In genomic region chr4:61374612-61374920, GRCh38 we compare ENCODE assay signal across 17 cellular contexts.
A peak's percentile ranks its signal among the peaks of the same experiment; 100 is the strongest.
DNase-seq lines count a peak whose midpoint lies in the region; TF ChIP-seq lines count a peak whose summit lies in the region.
"Had no signal": no experiment of that assay in that cellular context is flagged by ENCODE, and none has a peak within 500 bp of the region (broad histone marks: within the 10 kb centered on the region; RNA-seq: fewer than 3 reads in every experiment).

No MANE protein-coding gene starts in this region.

- H3K36me3 ChIP-seq in HUES48 (ENCODE audit: control insufficient read depth, insufficient read depth, low read length) (no peaks in the 10 kb centered on the region), neuron (ENCODE audit: insufficient read depth, low read length) (no peaks in the 10 kb centered on the region), transverse colon (no peaks in the 10 kb centered on the region)

- no peak for TF ChIP-seq POLR2A in transverse colon (IDR thresholded peaks at IDR 0.05)

- TF ChIP-seq CTCF in fibroblast of mammary gland (conservative IDR thresholded peaks at IDR 0.05; ENCODE audit: control insufficient read depth, insufficient read depth, low read depth, low read length) (no peak), transverse colon (IDR thresholded peaks at IDR 0.05) (no peak)

- H2AFZ ChIP-seq in neuron (ENCODE audit: low read depth, low read length), result no peak overlapping the region

- intact Hi-C loops in transverse colon (cut with DNase I; ENCODE audit: low total_unique reads), result no loop called here

- peaks cover 32% of the 10 kb centered on the region for H3K4me1 ChIP-seq in HUES48 (ENCODE audit: control insufficient read depth, insufficient read depth, low read length)
- H3K4me1 ChIP-seq in neuron (ENCODE audit: insufficient read depth, low read length), result peaks cover 31% of the 10 kb centered on the region
- no peaks in the 10 kb centered on the region for H3K4me1 ChIP-seq in transverse colon

- in situ Hi-C loops in transverse colon (cut with MboI; ENCODE audit: low pct_ligation_motif_present in 1 of 4, low pct_unique_long_range_greater_than_20kb in 1 of 4, low sequenced_read_pairs in 3 of 4), result no loop called here

- H3K27ac ChIP-seq in HUES48 (ENCODE audit: low read depth, low read length) (peak overlapping the region; percentile 86), transverse colon (no peak overlapping the region)

- DNase-seq in NCI-H69 (lab: John Stamatoyannopoulos, UW) (peak; percentile 42), fibroblast of mammary gland (ENCODE audit: low read depth) (peak; percentile 5), AML-193 (lab: John Stamatoyannopoulos, UW) (no peak), SKM-1 (lab: John Stamatoyannopoulos, UW; ENCODE audit: unreplicated experiment) (no peak), DMS114 treated with DMSO at 0.1 percent for 48 hours (lab: John Stamatoyannopoulos, UW; ENCODE audit: unreplicated experiment) (no peak), transverse colon (no peak)
- DNase-seq: activated CD4-positive, CD25-positive, alpha-beta regulatory T cell; activated CD8-positive, alpha-beta memory T cell treated with anti-CD3 and anti-CD28 coated beads, Interleukin-2, amount 50 U/mL, for 48 hours; activated naive CD8-positive, alpha-beta T cell treated with anti-CD3 and anti-CD28 coated beads for 36 hours; C1 segment of cervical spinal cord; dermis blood vessel endothelial cell; natural killer cell; NCI-H2227 treated with DMSO at 0.1 percent for 48 hours; small intestine; SW 1271 had no signal

- no peaks in the 10 kb centered on the region for H3K27me3 ChIP-seq in HUES48 (ENCODE audit: control insufficient read depth, insufficient read depth, low read length)
- H3K27me3 ChIP-seq in neuron (ENCODE audit: insufficient read depth, low read length), result no peaks in the 10 kb centered on the region
- H3K27me3 ChIP-seq in transverse colon, result no peaks in the 10 kb centered on the region

- no peak for TF ChIP-seq EP300 in transverse colon (IDR thresholded peaks at IDR 0.05; ENCODE audit: low read depth)

- H3K9me3 ChIP-seq in HUES48 (ENCODE audit: control insufficient read depth, insufficient read depth, low read length) (peaks cover 3% of the 10 kb centered on the region; the same call in 1 of the 2 replicates), neuron (ENCODE audit: low read length) (peaks cover 2% of the 10 kb centered on the region), transverse colon (no peaks in the 10 kb centered on the region)

- no peak overlapping the region for H3K9ac ChIP-seq in HUES48 (ENCODE audit: low read depth, low read length)

- H3K4me3 ChIP-seq in HUES48 (ENCODE audit: low read depth, low read length) (peak overlapping the region; percentile 27; the same call in 1 of the 2 replicates), fibroblast of mammary gland (ENCODE audit: control insufficient read depth, low read depth, low read length) (no peak overlapping the region), neuron (ENCODE audit: low read length) (peak overlapping the region; percentile 15), transverse colon (no peak overlapping the region)

Comparison
In these comparisons a context has a peak if more than half of its experiments do, and no peak if none do; other contexts are left out.
1. H3K4me3 ChIP-seq: peak in HUES48 (single experiment) and neuron (single experiment); none in fibroblast of mammary gland (single experiment) and transverse colon (0 of 4).
2. DNase-seq: peak in NCI-H69 (single experiment) and fibroblast of mammary gland (single experiment); none in AML-193 (0 of 2), SKM-1 (single experiment), DMS114 treated with DMSO at 0.1 percent for 48 hours (single experiment) and transverse colon (single experiment).